Comparison of ENCODE assay signal across 1 cellular context in the genomic region with DNA sequence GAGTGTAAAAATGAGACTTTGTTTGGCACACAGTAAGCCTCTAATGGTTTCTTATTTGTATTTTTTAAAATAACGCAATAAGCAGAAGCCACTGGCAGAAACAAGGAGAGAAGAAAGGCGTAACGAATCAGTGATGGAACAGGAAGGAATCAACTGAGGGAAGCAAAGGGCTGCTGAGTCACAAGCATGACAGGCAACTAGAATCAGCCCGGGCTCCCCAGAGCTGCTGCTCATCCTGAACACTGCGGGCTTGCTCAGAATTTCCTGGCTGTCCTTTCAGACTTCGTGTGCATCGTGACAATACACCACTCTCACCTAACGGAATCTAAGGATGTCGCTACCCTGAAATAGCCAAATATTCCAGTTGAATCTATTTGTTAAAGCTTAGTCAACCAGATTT.
TF ChIP-seq lines count a peak whose summit lies in the region.

No MANE protein-coding gene starts in this region.

TF ChIP-seq in HepG2, 621 proteins besides CTCF, POLR2A, EP300 and RAD21 (continued from another document):
- TF ChIP-seq, protein P1, sequence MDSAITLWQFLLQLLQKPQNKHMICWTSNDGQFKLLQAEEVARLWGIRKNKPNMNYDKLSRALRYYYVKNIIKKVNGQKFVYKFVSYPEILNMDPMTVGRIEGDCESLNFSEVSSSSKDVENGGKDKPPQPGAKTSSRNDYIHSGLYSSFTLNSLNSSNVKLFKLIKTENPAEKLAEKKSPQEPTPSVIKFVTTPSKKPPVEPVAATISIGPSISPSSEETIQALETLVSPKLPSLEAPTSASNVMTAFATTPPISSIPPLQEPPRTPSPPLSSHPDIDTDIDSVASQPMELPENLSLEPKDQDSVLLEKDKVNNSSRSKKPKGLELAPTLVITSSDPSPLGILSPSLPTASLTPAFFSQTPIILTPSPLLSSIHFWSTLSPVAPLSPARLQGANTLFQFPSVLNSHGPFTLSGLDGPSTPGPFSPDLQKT (CRISPR knock-in tag; IDR thresholded peaks at IDR 0.05; ENCODE audit: borderline replicate concordance), result no peak
